1 cellular context compared by ENCODE assay signal in genomic region chr13:87671031-87671823, GRCh38.
TF ChIP-seq lines count a peak whose summit lies in the region.

Gene SLITRK5, plus strand, starts transcription at chr13:87671371. Its CDS starts 4,018 bp downstream, at chr13:87675389.

TF ChIP-seq in HepG2, 621 proteins besides CTCF, POLR2A, EP300 and RAD21 (continued from another document and continues in another):
- peak; percentile 49; the same call in 1 of the 2 replicates for TF ChIP-seq UBTF (CRISPR knock-in tag; IDR thresholded peaks at IDR 0.05)
- TF ChIP-seq PPARG (CRISPR knock-in tag; conservative IDR thresholded peaks at IDR 0.05) = no peak
- TF ChIP-seq NR1H2 (CRISPR knock-in tag; IDR thresholded peaks at IDR 0.05; ENCODE audit: borderline replicate concordance, low read depth) = no peak
- TF ChIP-seq MAF1 (CRISPR knock-in tag; IDR thresholded peaks at IDR 0.05; ENCODE audit: borderline replicate concordance) = no peak
- TF ChIP-seq NFE2 (CRISPR knock-in tag; IDR thresholded peaks at IDR 0.05) = no peak
- TF ChIP-seq POGZ (CRISPR knock-in tag; IDR thresholded peaks at IDR 0.05) = peak; percentile 50; the same call in 1 of the 2 replicates
- TF ChIP-seq ARID5B (CRISPR knock-in tag; IDR thresholded peaks at IDR 0.05) = 0 out of 2 replicates have a peak, but pooled peaks have one; percentile 30
- peak; percentile 48; the same call in 1 of the 2 replicates for TF ChIP-seq ZNF768 (CRISPR knock-in tag; IDR thresholded peaks at IDR 0.05)
- 0 out of 2 replicates have a peak, but pooled peaks have one; percentile 45 for TF ChIP-seq ZNF274 (CRISPR knock-in tag; IDR thresholded peaks at IDR 0.05)
- TF ChIP-seq NFATC3 (CRISPR knock-in tag; IDR thresholded peaks at IDR 0.05) = no peak
- 0 out of 2 replicates have a peak, but pooled peaks have one; percentile 42 for TF ChIP-seq ZNF547 (CRISPR knock-in tag; IDR thresholded peaks at IDR 0.05)
- no peak for TF ChIP-seq ZC3H4 (CRISPR knock-in tag; IDR thresholded peaks at IDR 0.05; ENCODE audit: borderline replicate concordance)
- TF ChIP-seq ZNF687 (CRISPR knock-in tag; IDR thresholded peaks at IDR 0.05) = peak; percentile 47
- TF ChIP-seq ZNF788 (CRISPR knock-in tag; IDR thresholded peaks at IDR 0.05; ENCODE audit: borderline replicate concordance) = 0 out of 2 replicates have a peak, but pooled peaks have one; percentile 39
- 0 out of 2 replicates have a peak, but pooled peaks have one; percentile 38 for TF ChIP-seq CBX5 (CRISPR knock-in tag; IDR thresholded peaks at IDR 0.05; ENCODE audit: borderline replicate concordance)
- TF ChIP-seq MTA1 (CRISPR knock-in tag; IDR thresholded peaks at IDR 0.05; ENCODE audit: borderline replicate concordance) = no peak
- TF ChIP-seq HHEX (CRISPR knock-in tag; IDR thresholded peaks at IDR 0.05) = no peak
- peak; percentile 50 for TF ChIP-seq SALL1 (CRISPR knock-in tag; IDR thresholded peaks at IDR 0.05)
- no peak for TF ChIP-seq PHB2 (IDR thresholded peaks at IDR 0.05; ENCODE audit: partially characterized antibody)
- TF ChIP-seq SOX5 (CRISPR knock-in tag; IDR thresholded peaks at IDR 0.05; ENCODE audit: borderline replicate concordance) = no peak
- TF ChIP-seq HNF4G (IDR thresholded peaks at IDR 0.05; ENCODE audit: borderline replicate concordance, low read depth, low read length) = no peak
- no peak for TF ChIP-seq HNF4G (CRISPR knock-in tag; IDR thresholded peaks at IDR 0.05; ENCODE audit: borderline replicate concordance, low read depth)
- no peak for TF ChIP-seq HOMEZ (CRISPR knock-in tag; IDR thresholded peaks at IDR 0.05; ENCODE audit: low read depth)
- peak; percentile 59; the same call in 1 of the 2 replicates for TF ChIP-seq ZNF501 (CRISPR knock-in tag; IDR thresholded peaks at IDR 0.05)
- TF ChIP-seq ZNF616 (CRISPR knock-in tag; IDR thresholded peaks at IDR 0.05; ENCODE audit: low read depth) = no peak
- peak; percentile 55; the same call in 1 of the 2 replicates for TF ChIP-seq PCBP1 (IDR thresholded peaks at IDR 0.05; ENCODE audit: borderline replicate concordance, low read depth, low read length)
- TF ChIP-seq YY1 (IDR thresholded peaks at IDR 0.05; ENCODE audit: insufficient read depth, insufficient replicate concordance, low read depth, low read length) = peak; percentile 70
- no peak for TF ChIP-seq ELF4 (CRISPR knock-in tag; IDR thresholded peaks at IDR 0.05; ENCODE audit: borderline replicate concordance)
- TF ChIP-seq ZNF17 (CRISPR knock-in tag; IDR thresholded peaks at IDR 0.05) = no peak
- TF ChIP-seq ZNF574 (CRISPR knock-in tag; IDR thresholded peaks at IDR 0.05) = peak; percentile 53; the same call in 1 of the 2 replicates
- TF ChIP-seq CHCHD3 (CRISPR knock-in tag; IDR thresholded peaks at IDR 0.05) = no peak
- TF ChIP-seq NRL (CRISPR knock-in tag; IDR thresholded peaks at IDR 0.05; ENCODE audit: borderline replicate concordance) = no peak
- no peak for TF ChIP-seq PRDM10 (CRISPR knock-in tag; IDR thresholded peaks at IDR 0.05; ENCODE audit: low read depth)
- peak; percentile 66; the same call in 1 of the 2 replicates for TF ChIP-seq GABPB1 (CRISPR knock-in tag; IDR thresholded peaks at IDR 0.05)
- peak; percentile 67; the same call in 1 of the 2 replicates for TF ChIP-seq KDM2A (CRISPR knock-in tag; IDR thresholded peaks at IDR 0.05; ENCODE audit: borderline replicate concordance, low read depth)
- 0 out of 2 replicates have a peak, but pooled peaks have one; percentile 37 for TF ChIP-seq ZMYM4 (CRISPR knock-in tag; IDR thresholded peaks at IDR 0.05)
- TF ChIP-seq ZNF761 (CRISPR knock-in tag; conservative IDR thresholded peaks at IDR 0.05) = no peak
- peak; percentile 42; the same call in 1 of the 2 replicates for TF ChIP-seq KDM5B (CRISPR knock-in tag; IDR thresholded peaks at IDR 0.05; ENCODE audit: borderline replicate concordance)
- TF ChIP-seq CSRNP2 (CRISPR knock-in tag; conservative IDR thresholded peaks at IDR 0.05; ENCODE audit: low read depth) = no peak
